10 cellular contexts compared by ENCODE assay signal in genomic region chr5:157564149-157564711, GRCh38. TPM values are rescaled to one million over a fixed set of nuclear protein-coding genes. Genes with fewer than 3 reads are reported as not detected.
A peak's percentile ranks its signal among the peaks of the same experiment; 100 is the strongest.
DNase-seq lines count a peak whose midpoint lies in the region; ATAC-seq, FAIRE-seq and TF ChIP-seq lines count a peak whose summit lies in the region.
"Had no signal": no experiment of that assay in that cellular context is flagged by ENCODE, and none has a peak within 500 bp of the region (broad histone marks: within the 10 kb centered on the region; RNA-seq: fewer than 3 reads in every experiment).

No MANE protein-coding gene starts in this region.

- 64 to 77% methylated on average over 10 of the region's 10 CpGs for WGBS in sigmoid colon, 2 donors

- peaks cover 0 to 95% (median 73%) of the 10 kb centered on the region in 4 donors for H3K4me1 ChIP-seq in sigmoid colon

- intact Hi-C loops in sigmoid colon (cut with DNase I) = loop anchor here (5.0 kb wide), 2 partner anchors 42 to 177 kb away; no protein-coding TSS in a partner anchor

- peaks cover 0 to 27% (median 0%) of the 10 kb centered on the region in 4 donors for H3K36me3 ChIP-seq in sigmoid colon

- no peak overlapping the region for H3K4me3 ChIP-seq in sigmoid colon

- FAIRE-seq in H54 (lab: Jason Lieb, UNC) = no peak
- FAIRE-seq: D721Med had no signal

- ATAC-seq in GM18873 (IDR thresholded peaks at IDR 0.05; ENCODE audit: low FRiP score, unreplicated experiment) (no peak), HG02588 (IDR thresholded peaks at IDR 0.05; ENCODE audit: unreplicated experiment) (no peak)
- no peak for ATAC-seq in activated CD4-positive, CD25-positive, alpha-beta regulatory T cell treated with anti-CD3 and anti-CD28 coated beads, Interleukin-2, amount 50 U/mL, for 24 hours

- no peaks in the 10 kb centered on the region for H3K9me3 ChIP-seq in sigmoid colon

- TF ChIP-seq POLR2A in sigmoid colon (IDR thresholded peaks at IDR 0.05) = no peak
- no peak for TF ChIP-seq POLR2A in H54 (IDR thresholded peaks at IDR 0.05; ENCODE audit: low read depth, low read length)

- TF ChIP-seq EP300 in sigmoid colon (IDR thresholded peaks at IDR 0.05) = no peak

- H3K27me3 ChIP-seq in sigmoid colon = no peaks in the 10 kb centered on the region

- TF ChIP-seq CTCF in sigmoid colon (IDR thresholded peaks at IDR 0.05) = no peak

- H3K27ac ChIP-seq in sigmoid colon = peak overlapping the region; percentile 79 to 95 (median 88)

- peak; percentile 55 for DNase-seq in DMS53 treated with DMSO at 0.1 percent for 48 hours (lab: John Stamatoyannopoulos, UW; ENCODE audit: unreplicated experiment)
- DNase-seq in SHP77 treated with DMSO at 0.1 percent for 48 hours (lab: John Stamatoyannopoulos, UW) = peak; percentile 53
- peak; percentile 50 for DNase-seq in globus pallidus (ENCODE audit: low spot score)
- DNase-seq in sigmoid colon = no peak
- no peak for DNase-seq in H54 (ENCODE audit: insufficient read length, low spot score)
- DNase-seq: NCI-H1092 treated with DMSO at 0.1 percent for 48 hours had no signal

RNA-seq across cellular contexts. Expression of gene ADAM19, which starts 11.3 kb away (rescaled TPM):
- total RNA-seq in sigmoid colon = 10 to 100 TPM; 18.8 to 53.2 (median 35.0) TPM
- polyA plus RNA-seq in sigmoid colon = 10 to 100 TPM in 1 of 3 donors, 1 to 10 TPM in 2; 1.2 to 16.3 (median 1.2) TPM

Comparison
In these comparisons a context has a peak if more than half of its experiments do, and no peak if none do; other contexts are left out.
1. DNase-seq: peak in DMS53 treated with DMSO at 0.1 percent for 48 hours (single experiment), SHP77 treated with DMSO at 0.1 percent for 48 hours (single experiment) and globus pallidus (single experiment); none in sigmoid colon (single experiment) and H54 (single experiment).